8 cellular contexts compared by ENCODE assay signal in the genomic region with DNA sequence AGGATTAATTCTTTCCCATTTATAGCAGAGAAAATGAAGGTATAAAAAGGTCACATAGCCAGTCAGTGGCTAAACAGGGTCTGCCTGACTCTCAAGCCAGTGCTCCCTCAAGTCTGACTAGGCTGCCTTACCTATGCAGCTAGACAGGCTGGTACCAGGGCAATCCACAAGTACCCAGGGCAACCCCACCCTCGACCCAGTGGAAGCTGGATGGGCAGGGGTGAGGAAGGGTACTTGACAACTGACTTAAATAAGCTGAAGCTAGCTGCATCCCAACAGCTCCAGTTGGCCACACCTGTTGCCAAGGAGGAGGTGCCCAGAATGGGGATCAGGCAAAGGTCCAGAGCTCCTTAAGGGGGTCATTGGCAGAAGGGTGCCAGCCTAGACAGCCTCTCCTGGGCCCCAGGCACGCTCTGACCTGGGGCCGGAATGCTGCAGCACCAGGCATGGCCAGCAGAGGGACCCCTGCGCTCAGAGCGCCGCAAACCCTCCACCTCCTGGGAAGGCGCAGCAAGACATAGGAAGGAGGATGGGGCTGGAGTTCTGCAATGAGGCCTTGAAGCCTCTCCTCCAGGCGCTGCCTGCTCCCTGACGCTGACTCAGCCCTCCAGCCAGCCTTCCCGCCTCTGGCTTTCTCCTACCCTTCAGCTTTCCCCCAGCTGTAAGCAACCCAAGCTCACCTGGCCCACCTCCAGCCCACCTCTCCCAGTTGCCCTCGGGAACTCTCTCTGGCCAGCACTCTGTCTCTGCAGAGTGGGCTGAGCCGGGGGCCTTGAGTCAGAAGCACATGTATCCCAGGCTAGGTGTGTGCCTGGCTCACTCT. TPM values are rescaled to one million over a fixed set of nuclear protein-coding genes. Genes with fewer than 3 reads are reported as not detected.
A peak's percentile ranks its signal among the peaks of the same experiment; 100 is the strongest.
DNase-seq lines count a peak whose midpoint lies in the region; ATAC-seq, FAIRE-seq and TF ChIP-seq lines count a peak whose summit lies in the region.

No MANE protein-coding gene starts in this region.

- CTCF ChIA-PET in A549 (lab: Yijun Ruan, JAX): interaction anchor here (0.5 to 9.7 kb wide), 62 partner anchors 8 to 757 kb away, joined by 3 to 412 read pairs (median 5); a partner anchor contains a TSS

- intact Hi-C loops in kidney (cut with DNase I): no loop called here

- peak; percentile 83 to 94 for ATAC-seq in A549
- no peak for ATAC-seq in GM18870 (IDR thresholded peaks at IDR 0.05; ENCODE audit: unreplicated experiment)

- peak overlapping the region; percentile 42; the same call in 2 of the 3 replicates for H3K4me2 ChIP-seq in A549

- TF ChIP-seq RAD21 in A549 (conservative IDR thresholded peaks at IDR 0.05 in 1 of 2, IDR thresholded peaks at IDR 0.05 in 1 of 2): peak; percentile 85 to 88

- no peaks in the 10 kb centered on the region for H3K36me3 ChIP-seq in kidney (ENCODE audit: control insufficient read depth in 1 of 2, insufficient read depth in 2 of 2, low read length in 2 of 2)

- H3K4me1 ChIP-seq in A549: peaks cover 5% of the 10 kb centered on the region
- H3K4me1 ChIP-seq in kidney (ENCODE audit: control insufficient read depth in 1 of 2, insufficient read depth in 1 of 2, low read depth in 1 of 2, low read length in 2 of 2): peaks cover 0 to 2% of the 10 kb centered on the region in 2 donors

- H3K9me3 ChIP-seq in A549 (no peaks in the 10 kb centered on the region), kidney (ENCODE audit: control insufficient read depth in 1 of 2, low read length in 2 of 2) (no peaks in the 10 kb centered on the region)

- in situ Hi-C loops in GM13976 (cut with MboI; ENCODE audit: low sequenced_read_pairs, unreplicated experiment): no loop called here

- DNase-seq in A549 (ENCODE audit: low read depth in 1 of 2, low spot score in 1 of 2): peak; percentile 87 to 98
- peak; percentile 90 for DNase-seq in GM13976 (ENCODE audit: low spot score)
- DNase-seq in NCI-H1930 (lab: John Stamatoyannopoulos, UW): peak; percentile 25 to 59
- DNase-seq in activated CD4-positive, CD25-positive, alpha-beta regulatory T cell treated with anti-CD3 and anti-CD28 coated beads, Interleukin-2, amount 50 U/mL, for 16 hours (ENCODE audit: low read depth, low spot score): peak; percentile 21
- DNase-seq in cardiac fibroblast (ENCODE audit: low read depth in 2 of 2): peak; percentile 89 to 91
- DNase-seq in kidney: peak; percentile 81
- DNase-seq in stimulated activated CD4-positive, alpha-beta T cell treated with anti-CD3 and anti-CD28 coated beads, Interleukin-1b, Interleukin-23, amount 100 ng/mL, for 1 hour (ENCODE audit: low read depth in 2 of 2): peak; percentile 29 to 54

- no peak overlapping the region for H3K9ac ChIP-seq in kidney (ENCODE audit: low read length in 2 of 2)

- H3K27ac ChIP-seq in A549: peak overlapping the region; percentile 33 to 54; a peak in 4 of 6 replicates
- no peak overlapping the region for H3K27ac ChIP-seq in kidney (ENCODE audit: low read depth in 2 of 2, low read length in 2 of 2)

- WGBS in A549 (ENCODE audit: missing lambda C conversion rate): 13% methylated on average over 11 of the region's 12 CpGs

- TF ChIP-seq CTCF in A549 (IDR thresholded peaks at IDR 0.05): peak; percentile 96
- TF ChIP-seq CTCF in GM13976 (IDR thresholded peaks at IDR 0.05; ENCODE audit: borderline replicate concordance, control extremely low read depth, extremely low read depth, insufficient read depth, missing control alignments): peak; percentile 98
- TF ChIP-seq CTCF in cardiac fibroblast (IDR thresholded peaks at IDR 0.05; ENCODE audit: low read depth, low read length): peak; percentile 99
- peak; percentile 84 for TF ChIP-seq CTCF in kidney (IDR thresholded peaks at IDR 0.05; ENCODE audit: borderline replicate concordance, extremely low read depth, insufficient read depth)

- H3K4me3 ChIP-seq in A549 (no peak overlapping the region), cardiac fibroblast (replicated peaks in 1 of 2; ENCODE audit: low read depth in 2 of 2, low read length in 2 of 2) (no peak overlapping the region), kidney (ENCODE audit: low read length in 2 of 2) (no peak overlapping the region)

- TF ChIP-seq EP300 in A549 (IDR thresholded peaks at IDR 0.05): no peak

- POLR2A ChIA-PET in A549 (lab: Yijun Ruan, JAX): interaction anchor here (0.6 to 1.0 kb wide), 2 partner anchors 10 to 68 kb away, joined by 3 read pairs; no protein-coding TSS in a partner anchor

- FAIRE-seq in A549 (lab: Jason Lieb, UNC) (peak; percentile 51), kidney (lab: Jason Lieb, UNC) (no peak)

- TF ChIP-seq POLR2A in A549 (IDR thresholded peaks at IDR 0.05; ENCODE audit: low read length): no peak

TF ChIP-seq in A549, 52 proteins besides CTCF, POLR2A, EP300 and RAD21 (continues in another document):
- TF ChIP-seq HOXA7 (CRISPR knock-in tag; IDR thresholded peaks at IDR 0.05): no peak
- TF ChIP-seq, protein P1, sequence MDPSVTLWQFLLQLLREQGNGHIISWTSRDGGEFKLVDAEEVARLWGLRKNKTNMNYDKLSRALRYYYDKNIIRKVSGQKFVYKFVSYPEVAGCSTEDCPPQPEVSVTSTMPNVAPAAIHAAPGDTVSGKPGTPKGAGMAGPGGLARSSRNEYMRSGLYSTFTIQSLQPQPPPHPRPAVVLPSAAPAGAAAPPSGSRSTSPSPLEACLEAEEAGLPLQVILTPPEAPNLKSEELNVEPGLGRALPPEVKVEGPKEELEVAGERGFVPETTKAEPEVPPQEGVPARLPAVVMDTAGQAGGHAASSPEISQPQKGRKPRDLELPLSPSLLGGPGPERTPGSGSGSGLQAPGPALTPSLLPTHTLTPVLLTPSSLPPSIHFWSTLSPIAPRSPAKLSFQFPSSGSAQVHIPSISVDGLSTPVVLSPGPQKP (IDR thresholded peaks at IDR 0.05; ENCODE audit: low read depth, low read length): no peak
- TF ChIP-seq FOSL2 (IDR thresholded peaks at IDR 0.05): no peak
- peak; percentile 24; the same call in 1 of the 2 replicates for TF ChIP-seq FOSL2 (CRISPR knock-in tag; IDR thresholded peaks at IDR 0.05)
- TF ChIP-seq JUNB (IDR thresholded peaks at IDR 0.05): no peak
- TF ChIP-seq, protein P2, sequence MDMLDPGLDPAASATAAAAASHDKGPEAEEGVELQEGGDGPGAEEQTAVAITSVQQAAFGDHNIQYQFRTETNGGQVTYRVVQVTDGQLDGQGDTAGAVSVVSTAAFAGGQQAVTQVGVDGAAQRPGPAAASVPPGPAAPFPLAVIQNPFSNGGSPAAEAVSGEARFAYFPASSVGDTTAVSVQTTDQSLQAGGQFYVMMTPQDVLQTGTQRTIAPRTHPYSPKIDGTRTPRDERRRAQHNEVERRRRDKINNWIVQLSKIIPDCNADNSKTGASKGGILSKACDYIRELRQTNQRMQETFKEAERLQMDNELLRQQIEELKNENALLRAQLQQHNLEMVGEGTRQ (IDR thresholded peaks at IDR 0.05): no peak
- peak; percentile 64; the same call in 1 of the 2 replicates for TF ChIP-seq TFCP2L1 (CRISPR knock-in tag; IDR thresholded peaks at IDR 0.05)
- TF ChIP-seq FOXS1 (CRISPR knock-in tag; IDR thresholded peaks at IDR 0.05): no peak
- no peak for TF ChIP-seq CHD4 (IDR thresholded peaks at IDR 0.05; ENCODE audit: borderline replicate concordance)
- TF ChIP-seq MAFK (IDR thresholded peaks at IDR 0.05; ENCODE audit: partially characterized antibody): peak; percentile 85
- TF ChIP-seq CBX8 (IDR thresholded peaks at IDR 0.05): no peak
- no peak for TF ChIP-seq ZSCAN20 (CRISPR knock-in tag; IDR thresholded peaks at IDR 0.05)
- no peak for TF ChIP-seq FOSB (CRISPR knock-in tag; IDR thresholded peaks at IDR 0.05)
- no peak for TF ChIP-seq JUN (IDR thresholded peaks at IDR 0.05)
- TF ChIP-seq, protein P3, sequence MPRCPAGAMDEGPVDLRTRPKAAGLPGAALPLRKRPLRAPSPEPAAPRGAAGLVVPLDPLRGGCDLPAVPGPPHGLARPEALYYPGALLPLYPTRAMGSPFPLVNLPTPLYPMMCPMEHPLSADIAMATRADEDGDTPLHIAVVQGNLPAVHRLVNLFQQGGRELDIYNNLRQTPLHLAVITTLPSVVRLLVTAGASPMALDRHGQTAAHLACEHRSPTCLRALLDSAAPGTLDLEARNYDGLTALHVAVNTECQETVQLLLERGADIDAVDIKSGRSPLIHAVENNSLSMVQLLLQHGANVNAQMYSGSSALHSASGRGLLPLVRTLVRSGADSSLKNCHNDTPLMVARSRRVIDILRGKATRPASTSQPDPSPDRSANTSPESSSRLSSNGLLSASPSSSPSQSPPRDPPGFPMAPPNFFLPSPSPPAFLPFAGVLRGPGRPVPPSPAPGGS (IDR thresholded peaks at IDR 0.05): no peak
- TF ChIP-seq CEBPB (IDR thresholded peaks at IDR 0.05): no peak
- no peak for TF ChIP-seq ZNF302 (CRISPR knock-in tag; IDR thresholded peaks at IDR 0.05)
- no peak for TF ChIP-seq EHF (CRISPR knock-in tag; IDR thresholded peaks at IDR 0.05)
- no peak for TF ChIP-seq CHD2 (IDR thresholded peaks at IDR 0.05; ENCODE audit: low read length, partially characterized antibody)
- TF ChIP-seq ESRRA (IDR thresholded peaks at IDR 0.05; ENCODE audit: borderline replicate concordance, low read length): no peak

RNA-seq across cellular contexts. Expression of a gene that starts 28.9 kb away (rescaled TPM):
- polyA plus RNA-seq in A549 (2011; rRNA removed) (3.8 and 4.1 TPM in 2 replicates), A549 (2017; fragmentation: RNase III; extraction: RNeasy Plus Mini Kit Qiagen cat#74134 plus additional on column Dnase treatment) (3.4 to 4.2 TPM (median 3.7 TPM) in 3 replicates), kidney (ENCODE audit: insufficient read depth, low read depth, low replicate concordance) (2.7 TPM)
- 7.0 and 7.5 TPM in 2 replicates for polyA plus RNA-seq in A549 (2012; cell fraction: cytosol; rRNA removed)
- polyA plus RNA-seq in A549 (2012; cell fraction: nucleus; rRNA removed): 8.6 and 10.5 TPM in 2 replicates
- 7.3 and 7.4 TPM in 2 replicates for polyA minus RNA-seq in A549 (2011; rRNA and poly(A)+ RNA removed)
- 1.2 TPM for total RNA-seq in kidney

RNA-seq across cellular contexts. Expression of a gene that starts 31.5 kb away (rescaled TPM):
- polyA plus RNA-seq in A549 (2011; rRNA removed): not detected in 2 replicates
- 0.03 TPM in 1 of 2 replicates, not detected in the other for polyA plus RNA-seq in A549 (2012; cell fraction: cytosol; rRNA removed)
- not detected in 2 replicates for polyA plus RNA-seq in A549 (2012; cell fraction: nucleus; rRNA removed)
- not detected in 3 replicates for polyA plus RNA-seq in A549 (2017; fragmentation: RNase III; extraction: RNeasy Plus Mini Kit Qiagen cat#74134 plus additional on column Dnase treatment)
- not detected in 2 replicates for polyA minus RNA-seq in A549 (2011; rRNA and poly(A)+ RNA removed)
- 1.2 TPM for total RNA-seq in kidney
- 3.1 TPM for polyA plus RNA-seq in kidney (ENCODE audit: insufficient read depth, low read depth, low replicate concordance)

RNA-seq across cellular contexts. Expression of a gene that starts 45.5 kb away (rescaled TPM):
- 15.5 and 20.3 TPM in 2 replicates for polyA plus RNA-seq in A549 (2011; rRNA removed)
- 22.5 and 23.2 TPM in 2 replicates for polyA plus RNA-seq in A549 (2012; cell fraction: cytosol; rRNA removed)
- polyA plus RNA-seq in A549 (2012; cell fraction: nucleus; rRNA removed): 121 and 123 TPM in 2 replicates
- polyA plus RNA-seq in A549 (2017; fragmentation: RNase III; extraction: RNeasy Plus Mini Kit Qiagen cat#74134 plus additional on column Dnase treatment): 21.4 to 27.4 TPM (median 25.3 TPM) in 3 replicates
- polyA minus RNA-seq in A549 (2011; rRNA and poly(A)+ RNA removed): 11.6 and 14.8 TPM in 2 replicates
- total RNA-seq in kidney: 5.8 TPM
- polyA plus RNA-seq in kidney (ENCODE audit: insufficient read depth, low read depth, low replicate concordance): 3.2 TPM

Comparison
In these comparisons a context has a peak if more than half of its experiments do, and no peak if none do; other contexts are left out.
1. DNase-seq: peak in every context shown above with its lines; median percentile 92 in A549; 90 in GM13976; 90 in cardiac fibroblast; 81 in kidney; 42 in NCI-H1930; 42 in stimulated activated CD4-positive, alpha-beta T cell treated with anti-CD3 and anti-CD28 coated beads, Interleukin-1b, Interleukin-23, amount 100 ng/mL, for 1 hour; 21 in activated CD4-positive, CD25-positive, alpha-beta regulatory T cell treated with anti-CD3 and anti-CD28 coated beads, Interleukin-2, amount 50 U/mL, for 16 hours.
2. H3K27ac ChIP-seq: peak in A549 (2 of 2); none in kidney (0 of 2).
3. Peak in every context shown above with its lines, with median percentiles within 50 percentile points of each other: CTCF ChIP-seq.